ENCODE assay signal across 7 cellular contexts in the genomic region with DNA sequence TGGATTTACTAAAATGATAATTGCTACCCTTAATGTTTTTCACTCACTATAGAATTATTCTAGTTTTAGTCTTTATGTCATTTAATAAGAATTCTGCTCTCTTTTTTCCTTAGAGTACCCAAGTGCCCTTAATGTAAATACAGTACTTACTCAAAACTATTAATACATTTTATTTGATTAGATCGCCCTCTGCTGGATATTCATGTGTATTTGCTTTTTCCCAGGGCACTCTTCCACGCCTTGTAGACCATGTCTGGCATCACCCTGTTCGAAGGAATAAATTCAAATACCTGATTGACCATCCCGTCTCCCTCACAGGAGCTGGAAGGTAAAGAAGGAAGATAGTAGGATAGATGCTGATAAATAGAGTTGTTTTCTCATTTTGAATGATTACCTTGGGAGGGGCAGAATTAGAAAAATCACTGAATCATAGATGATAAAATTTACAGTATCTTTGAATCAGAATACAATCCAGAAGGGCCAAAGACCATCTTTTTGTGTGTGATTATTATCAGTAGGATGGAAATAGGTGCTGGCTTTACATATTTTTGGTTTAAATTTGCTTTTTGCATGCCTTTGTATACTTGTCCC. TPM values are rescaled to one million over a fixed set of nuclear protein-coding genes. Genes with fewer than 3 reads are reported as not detected.
DNase-seq lines count a peak whose midpoint lies in the region; ATAC-seq, FAIRE-seq and TF ChIP-seq lines count a peak whose summit lies in the region.

No MANE protein-coding gene starts in this region.

- H3K4me1 Mint-ChIP-seq in HFFc6 (ENCODE audit: low read depth) (peaks cover 11% of the 10 kb centered on the region), naive B cell (peaks cover 0 to 18% (median 0%) of the 10 kb centered on the region in 3 donors)

- DNase-seq in EH (ENCODE audit: low read depth) (peak; percentile 72), HFFc6 (peak; percentile 73), NCI-H2171 treated with DMSO at 0.1 percent for 48 hours (lab: John Stamatoyannopoulos, UW) (peak; percentile 86), erythroblast (lab: John Stamatoyannopoulos, UW) (peak; percentile 66 to 80), naive B cell (peak; percentile 65)

- peak in 1 of 2 donors; percentile 10 for ATAC-seq in naive B cell (ENCODE audit: low read depth in 2 of 2)
- ATAC-seq in HG03097 (IDR thresholded peaks at IDR 0.05; ENCODE audit: low FRiP score, unreplicated experiment) = no peak

- H3K36me3 Mint-ChIP-seq in HFFc6 (ENCODE audit: low read depth) = no peaks in the 10 kb centered on the region
- no peaks in the 10 kb centered on the region for H3K36me3 Mint-ChIP-seq in naive B cell

- H3K27ac Mint-ChIP-seq in HFFc6 (no peak overlapping the region), naive B cell (peak overlapping the region in 2 of 6 donors; percentile 61 to 79)

- peak; percentile 98 for FAIRE-seq in TTC549 (lab: Jason Lieb, UNC)

- no peaks in the 10 kb centered on the region for H3K9me3 Mint-ChIP-seq in HFFc6
- no peaks in the 10 kb centered on the region for H3K9me3 Mint-ChIP-seq in naive B cell

- TF ChIP-seq CTCF in HFFc6 (IDR thresholded peaks at IDR 0.05) = peak; percentile 92

- H3K4me3 Mint-ChIP-seq in HFFc6 (no peak overlapping the region), naive B cell (peak overlapping the region in 2 of 8 donors; percentile 12 to 25)

- H3K27me3 Mint-ChIP-seq in HFFc6 (ENCODE audit: insufficient read depth) (no peaks in the 10 kb centered on the region; the same call in 1 of the 2 replicates), naive B cell (no peaks in the 10 kb centered on the region)

- no peak for TF ChIP-seq POLR2A in erythroblast (IDR thresholded peaks at IDR 0.05; ENCODE audit: low read length)

RNA-seq across cellular contexts. Expression of a gene that starts 4.1 kb away (rescaled TPM):
- under 1 TPM in 1 of 6 experiments, not detected in 5; 0.50 TPM for total RNA-seq in HFFc6 (2021; fragmentation: NEBNext Ultra II Directional; extraction: Animal tissue kit (Norgen Biotek cat#: 25700))
- polyA plus RNA-seq in naive B cell (ENCODE audit: low read depth in 6 of 6) = under 1 TPM in 1 of 6 donors, not detected in 5; 0.08 TPM
